Comparison of ENCODE assay signal across 1 cellular context in the genomic region with DNA sequence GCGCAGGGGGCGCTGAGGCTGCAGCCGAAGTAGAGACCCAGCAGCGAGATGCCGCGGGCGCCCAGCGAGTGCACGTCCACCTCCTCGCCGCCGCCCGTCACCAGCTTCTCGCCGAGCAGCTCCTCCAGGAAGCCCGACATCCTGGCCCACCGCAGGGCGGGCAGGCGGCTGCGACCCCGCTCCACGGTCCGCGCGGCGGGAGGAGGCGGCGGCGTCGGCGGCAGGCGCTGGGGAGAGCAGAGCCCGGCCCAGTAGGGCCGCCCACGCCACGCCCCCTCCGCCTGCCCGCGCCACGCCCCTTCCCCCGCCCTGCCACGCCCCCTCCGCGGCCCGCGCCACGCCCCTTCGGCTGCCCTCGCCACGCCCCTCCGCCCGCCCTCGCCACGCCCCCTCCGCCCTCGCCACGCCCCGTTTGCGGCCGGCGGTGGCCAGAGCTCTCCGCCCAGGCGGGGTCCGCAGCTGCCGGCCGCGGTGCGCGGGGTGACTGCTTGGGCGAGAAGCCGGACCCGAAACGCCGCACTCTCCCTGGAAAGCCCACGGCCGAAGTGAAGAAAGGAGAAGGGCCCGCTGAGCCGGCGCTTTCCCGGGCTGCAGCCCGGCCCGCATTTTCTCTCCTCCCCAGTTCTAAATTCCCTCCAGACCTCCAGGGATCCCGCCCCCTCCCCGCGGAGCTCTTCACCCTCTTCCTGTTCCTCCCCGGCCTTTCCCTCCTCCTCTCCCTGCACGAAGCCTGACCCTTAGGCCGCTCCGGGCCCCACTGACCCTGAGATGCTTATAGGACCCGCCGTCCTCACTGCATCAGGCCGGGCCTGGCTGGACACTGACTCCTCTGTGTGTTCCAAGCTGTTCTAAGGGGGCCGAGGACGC.
TF ChIP-seq lines count a peak whose summit lies in the region.

Gene NXN (minus strand): TSS at position 238 of the 867 bp plus-strand sequence.

TF ChIP-seq in HepG2, 621 proteins besides CTCF, POLR2A, EP300 and RAD21 (continued from another document and continues in another):
- TF ChIP-seq, protein P1, sequence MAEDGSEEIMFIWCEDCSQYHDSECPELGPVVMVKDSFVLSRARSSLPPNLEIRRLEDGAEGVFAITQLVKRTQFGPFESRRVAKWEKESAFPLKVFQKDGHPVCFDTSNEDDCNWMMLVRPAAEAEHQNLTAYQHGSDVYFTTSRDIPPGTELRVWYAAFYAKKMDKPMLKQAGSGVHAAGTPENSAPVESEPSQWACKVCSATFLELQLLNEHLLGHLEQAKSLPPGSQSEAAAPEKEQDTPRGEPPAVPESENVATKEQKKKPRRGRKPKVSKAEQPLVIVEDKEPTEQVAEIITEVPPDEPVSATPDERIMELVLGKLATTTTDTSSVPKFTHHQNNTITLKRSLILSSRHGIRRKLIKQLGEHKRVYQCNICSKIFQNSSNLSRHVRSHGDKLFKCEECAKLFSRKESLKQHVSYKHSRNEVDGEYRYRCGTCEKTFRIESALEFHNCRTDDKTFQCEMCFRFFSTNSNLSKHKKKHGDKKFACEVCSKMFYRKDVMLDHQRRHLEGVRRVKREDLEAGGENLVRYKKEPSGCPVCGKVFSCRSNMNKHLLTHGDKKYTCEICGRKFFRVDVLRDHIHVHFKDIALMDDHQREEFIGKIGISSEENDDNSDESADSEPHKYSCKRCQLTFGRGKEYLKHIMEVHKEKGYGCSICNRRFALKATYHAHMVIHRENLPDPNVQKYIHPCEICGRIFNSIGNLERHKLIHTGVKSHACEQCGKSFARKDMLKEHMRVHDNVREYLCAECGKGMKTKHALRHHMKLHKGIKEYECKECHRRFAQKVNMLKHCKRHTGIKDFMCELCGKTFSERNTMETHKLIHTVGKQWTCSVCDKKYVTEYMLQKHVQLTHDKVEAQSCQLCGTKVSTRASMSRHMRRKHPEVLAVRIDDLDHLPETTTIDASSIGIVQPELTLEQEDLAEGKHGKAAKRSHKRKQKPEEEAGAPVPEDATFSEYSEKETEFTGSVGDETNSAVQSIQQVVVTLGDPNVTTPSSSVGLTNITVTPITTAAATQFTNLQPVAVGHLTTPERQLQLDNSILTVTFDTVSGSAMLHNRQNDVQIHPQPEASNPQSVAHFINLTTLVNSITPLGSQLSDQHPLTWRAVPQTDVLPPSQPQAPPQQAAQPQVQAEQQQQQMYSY (CRISPR knock-in tag; IDR thresholded peaks at IDR 0.05): no peak
- TF ChIP-seq CREBL2 (CRISPR knock-in tag; IDR thresholded peaks at IDR 0.05; ENCODE audit: borderline replicate concordance) (no peak), HDAC1 (CRISPR knock-in tag; IDR thresholded peaks at IDR 0.05) (no peak; the same call in 1 of the 2 replicates), BHLHE40 (IDR thresholded peaks at IDR 0.05; ENCODE audit: low read length) (no peak), ZBTB4 (CRISPR knock-in tag; IDR thresholded peaks at IDR 0.05; ENCODE audit: borderline replicate concordance) (no peak), MTF1 (CRISPR knock-in tag; IDR thresholded peaks at IDR 0.05) (no peak), KMT2B (CRISPR knock-in tag; IDR thresholded peaks at IDR 0.05) (peak; percentile 34; the same call in 1 of the 2 replicates), ZNF619 (CRISPR knock-in tag; IDR thresholded peaks at IDR 0.05) (no peak), RAD51 (IDR thresholded peaks at IDR 0.05; ENCODE audit: borderline replicate concordance) (no peak), MTERF4 (CRISPR knock-in tag; IDR thresholded peaks at IDR 0.05) (no peak), ZNF598 (CRISPR knock-in tag; IDR thresholded peaks at IDR 0.05; ENCODE audit: borderline replicate concordance) (no peak), NONO (IDR thresholded peaks at IDR 0.05) (no peak), NONO (CRISPR knock-in tag; conservative IDR thresholded peaks at IDR 0.05) (peak; percentile 75), SRY (CRISPR knock-in tag; IDR thresholded peaks at IDR 0.05) (peak; percentile 40; the same call in 1 of the 2 replicates), CENPX (CRISPR knock-in tag; IDR thresholded peaks at IDR 0.05) (no peak), ZMYM3 (CRISPR knock-in tag; IDR thresholded peaks at IDR 0.05) (no peak)
- TF ChIP-seq, protein P2, sequence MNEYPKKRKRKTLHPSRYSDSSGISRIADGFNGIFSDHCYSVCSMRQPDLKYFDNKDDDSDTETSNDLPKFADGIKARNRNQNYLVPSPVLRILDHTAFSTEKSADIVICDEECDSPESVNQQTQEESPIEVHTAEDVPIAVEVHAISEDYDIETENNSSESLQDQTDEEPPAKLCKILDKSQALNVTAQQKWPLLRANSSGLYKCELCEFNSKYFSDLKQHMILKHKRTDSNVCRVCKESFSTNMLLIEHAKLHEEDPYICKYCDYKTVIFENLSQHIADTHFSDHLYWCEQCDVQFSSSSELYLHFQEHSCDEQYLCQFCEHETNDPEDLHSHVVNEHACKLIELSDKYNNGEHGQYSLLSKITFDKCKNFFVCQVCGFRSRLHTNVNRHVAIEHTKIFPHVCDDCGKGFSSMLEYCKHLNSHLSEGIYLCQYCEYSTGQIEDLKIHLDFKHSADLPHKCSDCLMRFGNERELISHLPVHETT (CRISPR knock-in tag; conservative IDR thresholded peaks at IDR 0.05): no peak
- TF ChIP-seq, protein P3, sequence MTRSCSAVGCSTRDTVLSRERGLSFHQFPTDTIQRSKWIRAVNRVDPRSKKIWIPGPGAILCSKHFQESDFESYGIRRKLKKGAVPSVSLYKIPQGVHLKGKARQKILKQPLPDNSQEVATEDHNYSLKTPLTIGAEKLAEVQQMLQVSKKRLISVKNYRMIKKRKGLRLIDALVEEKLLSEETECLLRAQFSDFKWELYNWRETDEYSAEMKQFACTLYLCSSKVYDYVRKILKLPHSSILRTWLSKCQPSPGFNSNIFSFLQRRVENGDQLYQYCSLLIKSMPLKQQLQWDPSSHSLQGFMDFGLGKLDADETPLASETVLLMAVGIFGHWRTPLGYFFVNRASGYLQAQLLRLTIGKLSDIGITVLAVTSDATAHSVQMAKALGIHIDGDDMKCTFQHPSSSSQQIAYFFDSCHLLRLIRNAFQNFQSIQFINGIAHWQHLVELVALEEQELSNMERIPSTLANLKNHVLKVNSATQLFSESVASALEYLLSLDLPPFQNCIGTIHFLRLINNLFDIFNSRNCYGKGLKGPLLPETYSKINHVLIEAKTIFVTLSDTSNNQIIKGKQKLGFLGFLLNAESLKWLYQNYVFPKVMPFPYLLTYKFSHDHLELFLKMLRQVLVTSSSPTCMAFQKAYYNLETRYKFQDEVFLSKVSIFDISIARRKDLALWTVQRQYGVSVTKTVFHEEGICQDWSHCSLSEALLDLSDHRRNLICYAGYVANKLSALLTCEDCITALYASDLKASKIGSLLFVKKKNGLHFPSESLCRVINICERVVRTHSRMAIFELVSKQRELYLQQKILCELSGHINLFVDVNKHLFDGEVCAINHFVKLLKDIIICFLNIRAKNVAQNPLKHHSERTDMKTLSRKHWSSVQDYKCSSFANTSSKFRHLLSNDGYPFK (CRISPR knock-in tag; IDR thresholded peaks at IDR 0.05; ENCODE audit: borderline replicate concordance): no peak
- TF ChIP-seq, protein P4, sequence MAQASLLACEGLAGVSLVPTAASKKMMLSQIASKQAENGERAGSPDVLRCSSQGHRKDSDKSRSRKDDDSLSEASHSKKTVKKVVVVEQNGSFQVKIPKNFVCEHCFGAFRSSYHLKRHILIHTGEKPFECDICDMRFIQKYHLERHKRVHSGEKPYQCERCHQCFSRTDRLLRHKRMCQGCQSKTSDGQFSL (CRISPR knock-in tag; IDR thresholded peaks at IDR 0.05): no peak
- TF ChIP-seq, protein P5, sequence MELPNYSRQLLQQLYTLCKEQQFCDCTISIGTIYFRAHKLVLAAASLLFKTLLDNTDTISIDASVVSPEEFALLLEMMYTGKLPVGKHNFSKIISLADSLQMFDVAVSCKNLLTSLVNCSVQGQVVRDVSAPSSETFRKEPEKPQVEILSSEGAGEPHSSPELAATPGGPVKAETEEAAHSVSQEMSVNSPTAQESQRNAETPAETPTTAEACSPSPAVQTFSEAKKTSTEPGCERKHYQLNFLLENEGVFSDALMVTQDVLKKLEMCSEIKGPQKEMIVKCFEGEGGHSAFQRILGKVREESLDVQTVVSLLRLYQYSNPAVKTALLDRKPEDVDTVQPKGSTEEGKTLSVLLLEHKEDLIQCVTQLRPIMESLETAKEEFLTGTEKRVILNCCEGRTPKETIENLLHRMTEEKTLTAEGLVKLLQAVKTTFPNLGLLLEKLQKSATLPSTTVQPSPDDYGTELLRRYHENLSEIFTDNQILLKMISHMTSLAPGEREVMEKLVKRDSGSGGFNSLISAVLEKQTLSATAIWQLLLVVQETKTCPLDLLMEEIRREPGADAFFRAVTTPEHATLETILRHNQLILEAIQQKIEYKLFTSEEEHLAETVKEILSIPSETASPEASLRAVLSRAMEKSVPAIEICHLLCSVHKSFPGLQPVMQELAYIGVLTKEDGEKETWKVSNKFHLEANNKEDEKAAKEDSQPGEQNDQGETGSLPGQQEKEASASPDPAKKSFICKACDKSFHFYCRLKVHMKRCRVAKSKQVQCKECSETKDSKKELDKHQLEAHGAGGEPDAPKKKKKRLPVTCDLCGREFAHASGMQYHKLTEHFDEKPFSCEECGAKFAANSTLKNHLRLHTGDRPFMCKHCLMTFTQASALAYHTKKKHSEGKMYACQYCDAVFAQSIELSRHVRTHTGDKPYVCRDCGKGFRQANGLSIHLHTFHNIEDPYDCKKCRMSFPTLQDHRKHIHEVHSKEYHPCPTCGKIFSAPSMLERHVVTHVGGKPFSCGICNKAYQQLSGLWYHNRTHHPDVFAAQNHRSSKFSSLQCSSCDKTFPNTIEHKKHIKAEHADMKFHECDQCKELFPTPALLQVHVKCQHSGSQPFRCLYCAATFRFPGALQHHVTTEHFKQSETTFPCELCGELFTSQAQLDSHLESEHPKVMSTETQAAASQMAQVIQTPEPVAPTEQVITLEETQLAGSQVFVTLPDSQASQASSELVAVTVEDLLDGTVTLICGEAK (IDR thresholded peaks at IDR 0.05): no peak
- TF ChIP-seq, protein P5 (CRISPR knock-in tag; IDR thresholded peaks at IDR 0.05): 0 out of 2 replicates have a peak, but pooled peaks have one; percentile 37
- TF ChIP-seq, protein P6, sequence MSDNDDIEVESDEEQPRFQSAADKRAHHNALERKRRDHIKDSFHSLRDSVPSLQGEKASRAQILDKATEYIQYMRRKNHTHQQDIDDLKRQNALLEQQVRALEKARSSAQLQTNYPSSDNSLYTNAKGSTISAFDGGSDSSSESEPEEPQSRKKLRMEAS (IDR thresholded peaks at IDR 0.05): peak; percentile 56
